ENCODE assay signal across 19 cellular contexts in the genomic region with DNA sequence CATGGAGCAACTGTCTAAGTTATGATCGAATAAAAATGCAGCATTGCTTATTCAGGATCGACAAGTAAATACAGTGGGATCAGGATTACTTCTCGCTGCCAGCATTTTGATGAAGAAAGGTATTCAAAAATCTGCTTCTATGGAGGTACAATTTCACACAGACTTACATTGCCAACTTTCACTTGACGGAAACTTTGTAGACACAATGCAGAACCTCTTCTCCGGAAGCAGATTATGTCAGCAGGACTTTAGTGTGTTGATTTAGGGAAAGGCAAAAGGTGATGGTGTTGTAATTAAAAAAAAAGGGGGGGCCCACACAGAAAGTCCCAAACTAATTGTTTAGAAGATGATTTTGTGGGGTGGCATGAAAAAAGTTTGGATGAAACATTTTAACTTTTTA.
A peak's percentile ranks its signal among the peaks of the same experiment; 100 is the strongest.
DNase-seq lines count a peak whose midpoint lies in the region; ATAC-seq and TF ChIP-seq lines count a peak whose summit lies in the region.
"Had no signal": no experiment of that assay in that cellular context is flagged by ENCODE, and none has a peak within 500 bp of the region (broad histone marks: within the 10 kb centered on the region; RNA-seq: fewer than 3 reads in every experiment).

No MANE protein-coding gene starts in this region.

- no peak for DNase-seq in activated T-cell treated with anti-CD3 and anti-CD28 coated beads, Interleukin-2, amount 50 U/mL, for 4 hours
- DNase-seq in activated T-cell treated with anti-CD3 and anti-CD28 coated beads, Interleukin-2, amount 50 U/mL, for 48 hours: no peak
- DNase-seq in foreskin keratinocyte (no peak), SHP77 treated with DMSO at 0.1 percent for 48 hours (lab: John Stamatoyannopoulos, UW) (no peak)
- DNase-seq: activated CD4-positive, alpha-beta T cell treated with anti-CD3 and anti-CD28 coated beads, Interleukin-2, amount 50 U/mL, for 1 hour; activated effector memory CD4-positive, alpha-beta T cell treated with anti-CD3 and anti-CD28 coated beads, Interleukin-2, amount 50 U/mL, for 16 hours; immature natural killer cell; Karpas-422; NCI-H1417; NCI-H2227 treated with DMSO at 0.1 percent for 48 hours; nucleus accumbens; SHP77; small intestine had no signal

- ATAC-seq in activated T-cell treated with anti-CD3 and anti-CD28 coated beads, Interleukin-2, amount 50 U/mL, for 4 hours: no peak
- ATAC-seq in activated T-helper 17 cell treated with anti-CD3 and anti-CD28 coated beads, Interleukin-2, amount 50 U/mL, for 72 hours (replicated peaks): no peak
- ATAC-seq in foreskin keratinocyte (no peak), GM21576 (IDR thresholded peaks at IDR 0.05; ENCODE audit: unreplicated experiment) (no peak), GM18858 (IDR thresholded peaks at IDR 0.05; ENCODE audit: unreplicated experiment) (no peak)

- H3K27ac ChIP-seq in foreskin keratinocyte (peak overlapping the region; percentile 96), subcutaneous abdominal adipose tissue (ENCODE audit: low read depth, low read length) (peak overlapping the region; percentile 22)
- H3K27ac ChIP-seq: cardiac muscle cell, HL-60 had no signal

- peaks cover 36% of the 10 kb centered on the region for H3K4me1 ChIP-seq in foreskin keratinocyte
- peaks cover 0 to 12% (median 9%) of the 10 kb centered on the region in 5 donors for H3K4me1 ChIP-seq in subcutaneous abdominal adipose tissue (ENCODE audit: control insufficient read depth in 5 of 5, insufficient read depth in 5 of 5, low read length in 5 of 5)

- H3K4me3 Mint-ChIP-seq in activated T-cell treated with anti-CD3 and anti-CD28 coated beads, Interleukin-2, amount 50 U/mL, for 4 hours: peak overlapping the region; percentile 14
- peak overlapping the region; percentile 82 for H3K4me3 Mint-ChIP-seq in activated T-helper 17 cell treated with anti-CD3 and anti-CD28 coated beads, Interleukin-2, amount 50 U/mL, for 72 hours

- no peak for TF ChIP-seq CTCF in foreskin keratinocyte (conservative IDR thresholded peaks at IDR 0.05)

- H3K36me3 Mint-ChIP-seq in activated T-cell treated with anti-CD3 and anti-CD28 coated beads, Interleukin-2, amount 50 U/mL, for 4 hours (ENCODE audit: insufficient read depth): no peaks in the 10 kb centered on the region
- no peaks in the 10 kb centered on the region for H3K36me3 Mint-ChIP-seq in activated T-helper 17 cell treated with anti-CD3 and anti-CD28 coated beads, Interleukin-2, amount 50 U/mL, for 72 hours (ENCODE audit: low read depth)

- peak overlapping the region; percentile 93 for H3K27ac Mint-ChIP-seq in activated T-helper 17 cell treated with anti-CD3 and anti-CD28 coated beads, Interleukin-2, amount 50 U/mL, for 72 hours
- H3K27ac Mint-ChIP-seq: immature natural killer cell had no signal

- no peak overlapping the region for H3K4me3 ChIP-seq in subcutaneous abdominal adipose tissue (ENCODE audit: low read depth in 1 of 5, low read length in 5 of 5)
- H3K4me3 ChIP-seq: cardiac muscle cell had no signal

- H3K4me1 Mint-ChIP-seq in activated T-cell treated with anti-CD3 and anti-CD28 coated beads, Interleukin-2, amount 50 U/mL, for 4 hours (ENCODE audit: low read depth): peaks cover 30% of the 10 kb centered on the region
- peaks cover 34% of the 10 kb centered on the region for H3K4me1 Mint-ChIP-seq in activated T-helper 17 cell treated with anti-CD3 and anti-CD28 coated beads, Interleukin-2, amount 50 U/mL, for 72 hours

- no peaks in the 10 kb centered on the region for H3K36me3 ChIP-seq in subcutaneous abdominal adipose tissue (ENCODE audit: control insufficient read depth in 5 of 5, insufficient read depth in 5 of 5, low read length in 5 of 5)
- H3K36me3 ChIP-seq: cardiac muscle cell had no signal

- H3K27me3 ChIP-seq in foreskin keratinocyte (no peaks in the 10 kb centered on the region), subcutaneous abdominal adipose tissue (ENCODE audit: control insufficient read depth in 5 of 5, insufficient read depth in 4 of 5, low read length in 5 of 5) (no peaks in the 10 kb centered on the region)
- H3K27me3 ChIP-seq: cardiac muscle cell had no signal

- H3K9me3 ChIP-seq in subcutaneous abdominal adipose tissue (ENCODE audit: control insufficient read depth in 5 of 5, low read length in 5 of 5): no peaks in the 10 kb centered on the region

- H3K27me3 Mint-ChIP-seq in activated T-cell treated with anti-CD3 and anti-CD28 coated beads, Interleukin-2, amount 50 U/mL, for 4 hours (ENCODE audit: low read depth): no peaks in the 10 kb centered on the region
- no peaks in the 10 kb centered on the region for H3K27me3 Mint-ChIP-seq in activated T-helper 17 cell treated with anti-CD3 and anti-CD28 coated beads, Interleukin-2, amount 50 U/mL, for 72 hours

- H3K9ac ChIP-seq in subcutaneous abdominal adipose tissue (ENCODE audit: low read length in 5 of 5): no peak overlapping the region

- no peaks in the 10 kb centered on the region for H3K9me3 Mint-ChIP-seq in activated T-cell treated with anti-CD3 and anti-CD28 coated beads, Interleukin-2, amount 50 U/mL, for 4 hours
- peaks cover 17% of the 10 kb centered on the region for H3K9me3 Mint-ChIP-seq in activated T-helper 17 cell treated with anti-CD3 and anti-CD28 coated beads, Interleukin-2, amount 50 U/mL, for 72 hours
- H3K9me3 Mint-ChIP-seq: immature natural killer cell had no signal
